8 cellular contexts compared by ENCODE assay signal in the genomic region with DNA sequence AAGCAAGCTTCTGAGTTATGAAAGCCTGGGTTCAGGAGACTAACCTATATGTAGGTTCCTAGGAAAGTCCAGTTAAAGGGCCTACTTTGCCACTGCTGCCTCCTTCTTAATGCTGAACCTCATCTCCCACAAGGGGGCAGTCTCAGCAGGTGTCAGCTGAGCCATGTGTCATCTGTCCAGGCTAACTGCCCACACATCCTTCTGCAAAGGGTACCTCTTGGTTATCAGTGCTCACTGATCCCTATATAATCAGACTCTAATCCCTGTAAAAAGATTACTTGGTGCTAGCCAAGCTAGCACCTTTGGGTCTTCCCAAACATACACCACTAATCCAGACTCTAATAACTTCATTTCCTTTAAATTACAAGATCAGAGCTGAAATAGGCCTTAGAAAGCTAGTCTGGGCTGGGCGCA. TPM values are rescaled to one million over a fixed set of nuclear protein-coding genes. Genes with fewer than 3 reads are reported as not detected.
A peak's percentile ranks its signal among the peaks of the same experiment; 100 is the strongest.
DNase-seq lines count a peak whose midpoint lies in the region; ATAC-seq and TF ChIP-seq lines count a peak whose summit lies in the region.

No MANE protein-coding gene starts in this region.

- no peak overlapping the region for H3K4me2 ChIP-seq in trophoblast cell (ENCODE audit: low read length)

- H3K4me1 ChIP-seq in trophoblast cell (ENCODE audit: control insufficient read depth in 1 of 2, insufficient read depth in 2 of 2, low read length in 2 of 2): peaks cover 0 to 3% of the 10 kb centered on the region in 2 experiments

- no peaks in the 10 kb centered on the region for H3K79me2 ChIP-seq in trophoblast cell (ENCODE audit: control insufficient read depth, insufficient read depth, low read length, poor library complexity)

- H3K23ac ChIP-seq in trophoblast cell (ENCODE audit: low read length): no peak overlapping the region

- H2AK5ac ChIP-seq in trophoblast cell (ENCODE audit: low read length): no peak overlapping the region

- H3K9me3 Mint-ChIP-seq in activated T-helper 17 cell treated with anti-CD3 and anti-CD28 coated beads, Interleukin-2, amount 50 U/mL, for 72 hours: no peaks in the 10 kb centered on the region

- H4K12ac ChIP-seq in trophoblast cell (ENCODE audit: low read depth, low read length): no peak overlapping the region

- no peak overlapping the region for H3K18ac ChIP-seq in trophoblast cell (ENCODE audit: low read length)

- H3K27ac ChIP-seq in trophoblast cell (ENCODE audit: low read depth, low read length): no peak overlapping the region

- no peak overlapping the region for H3K14ac ChIP-seq in trophoblast cell (ENCODE audit: low read length)

- peak; percentile 53 for DNase-seq in DMS114 treated with DMSO at 0.1 percent for 48 hours (lab: John Stamatoyannopoulos, UW; ENCODE audit: unreplicated experiment)
- DNase-seq in HUDEP-2 (lab: John Stamatoyannopoulos, UW; ENCODE audit: unreplicated experiment in 76 of 76): peak in 68 of 76 experiments; percentile 7 to 79 (median 50)
- DNase-seq in RPMI7951 (ENCODE audit: low read depth): peak; percentile 69
- DNase-seq in foreskin fibroblast: peak; percentile 65 to 87
- DNase-seq in trophoblast cell: peak; percentile 67 to 82

- H2BK5ac ChIP-seq in trophoblast cell (ENCODE audit: low read depth, low read length, poor library complexity): no peak overlapping the region

- peak; percentile 72 for TF ChIP-seq CTCF in foreskin fibroblast (IDR thresholded peaks at IDR 0.05; ENCODE audit: low read depth, low read length)

- no peak overlapping the region for H3K4me3 ChIP-seq in foreskin fibroblast (ENCODE audit: low read depth in 1 of 2, low read length in 2 of 2)
- no peak overlapping the region for H3K4me3 ChIP-seq in trophoblast cell (ENCODE audit: low read depth, low read length)

- H3K36me3 ChIP-seq in trophoblast cell (ENCODE audit: control insufficient read depth in 1 of 2, insufficient read depth in 2 of 2, low read length in 2 of 2): peaks cover 44 to 79% of the 10 kb centered on the region in 2 experiments

- H3K4me3 Mint-ChIP-seq in activated T-helper 17 cell treated with anti-CD3 and anti-CD28 coated beads, Interleukin-2, amount 50 U/mL, for 72 hours: no peak overlapping the region

- whole genome bisulfite sequencing in trophoblast cell (ENCODE audit: extremely low coverage, insufficient coverage, insufficient read length): no CpG with 5 or more reads among the region's 1 CpG

- H4K8ac ChIP-seq in trophoblast cell (ENCODE audit: low read depth, low read length): no peak overlapping the region

- H3K9ac ChIP-seq in trophoblast cell (ENCODE audit: low read length): no peak overlapping the region

- H2BK12ac ChIP-seq in trophoblast cell (ENCODE audit: low read length): no peak overlapping the region

- no peaks in the 10 kb centered on the region for H3K9me3 ChIP-seq in trophoblast cell (ENCODE audit: insufficient read depth, low read depth, low read length)

- H3K27me3 Mint-ChIP-seq in activated T-helper 17 cell treated with anti-CD3 and anti-CD28 coated beads, Interleukin-2, amount 50 U/mL, for 72 hours: no peaks in the 10 kb centered on the region

- H2AFZ ChIP-seq in trophoblast cell (ENCODE audit: insufficient read depth, low read length, poor library complexity): no peak overlapping the region

- H4K91ac ChIP-seq in trophoblast cell (ENCODE audit: low read depth, low read length): no peak overlapping the region

- H3K27ac Mint-ChIP-seq in activated T-helper 17 cell treated with anti-CD3 and anti-CD28 coated beads, Interleukin-2, amount 50 U/mL, for 72 hours: peak overlapping the region; percentile 6

- no peaks in the 10 kb centered on the region for H3K27me3 ChIP-seq in trophoblast cell (ENCODE audit: insufficient read depth, low read length)

- ATAC-seq in activated T-helper 17 cell treated with anti-CD3 and anti-CD28 coated beads, Interleukin-2, amount 50 U/mL, for 72 hours (replicated peaks): peak; percentile 89
- ATAC-seq in GM21381 (IDR thresholded peaks at IDR 0.05; ENCODE audit: unreplicated experiment) (no peak), GM18520 (IDR thresholded peaks at IDR 0.05; ENCODE audit: unreplicated experiment) (no peak)

- no peak overlapping the region for H2BK120ac ChIP-seq in trophoblast cell (ENCODE audit: insufficient read depth, low read length, poor library complexity)

- no peak overlapping the region for H3K4ac ChIP-seq in trophoblast cell (ENCODE audit: low read depth, low read length)

- H3K36me3 Mint-ChIP-seq in activated T-helper 17 cell treated with anti-CD3 and anti-CD28 coated beads, Interleukin-2, amount 50 U/mL, for 72 hours (ENCODE audit: low read depth): peaks cover 95% of the 10 kb centered on the region

- peaks cover 11% of the 10 kb centered on the region for H3K4me1 Mint-ChIP-seq in activated T-helper 17 cell treated with anti-CD3 and anti-CD28 coated beads, Interleukin-2, amount 50 U/mL, for 72 hours

- H3K79me1 ChIP-seq in trophoblast cell (ENCODE audit: low read length): no peaks in the 10 kb centered on the region

RNA-seq across cellular contexts. Expression of a gene that starts 9.0 kb away (rescaled TPM):
- 948 and 962 TPM in 2 replicates for total RNA-seq in RPMI7951 (2014; rRNA removed; shearing (Covaris generic))
- total RNA-seq in activated T-helper 17 cell treated with anti-CD3 and anti-CD28 coated beads, Interleukin-2, amount 50 U/mL, for 72 hours: 100 to 1,000 TPM; 344 to 571 TPM
- 683 and 706 TPM in 2 replicates for polyA plus RNA-seq in trophoblast cell (2013)

RNA-seq across cellular contexts. Expression of a gene that starts 12.5 kb away (rescaled TPM):
- total RNA-seq in RPMI7951 (2014; rRNA removed; shearing (Covaris generic)): 9.1 and 9.8 TPM in 2 replicates
- 1 to 10 TPM; 3.7 to 4.9 TPM for total RNA-seq in activated T-helper 17 cell treated with anti-CD3 and anti-CD28 coated beads, Interleukin-2, amount 50 U/mL, for 72 hours
- 5.5 and 5.7 TPM in 2 replicates for polyA plus RNA-seq in trophoblast cell (2013)

RNA-seq across cellular contexts. Expression of a gene that starts 12.8 kb away (rescaled TPM):
- total RNA-seq in RPMI7951 (2014; rRNA removed; shearing (Covaris generic)): 2.2 and 2.4 TPM in 2 replicates
- total RNA-seq in activated T-helper 17 cell treated with anti-CD3 and anti-CD28 coated beads, Interleukin-2, amount 50 U/mL, for 72 hours: 1 to 10 TPM; 3.4 TPM
- polyA plus RNA-seq in trophoblast cell (2013): 3.0 TPM in 2 replicates

RNA-seq across cellular contexts. Expression of a gene that starts 21.7 kb away (rescaled TPM):
- total RNA-seq in RPMI7951 (2014; rRNA removed; shearing (Covaris generic)): 2.3 and 4.9 TPM in 2 replicates
- 1 to 10 TPM; 2.7 to 8.9 TPM for total RNA-seq in activated T-helper 17 cell treated with anti-CD3 and anti-CD28 coated beads, Interleukin-2, amount 50 U/mL, for 72 hours
- 5.2 and 5.5 TPM in 2 replicates for polyA plus RNA-seq in trophoblast cell (2013)

RNA-seq across cellular contexts. Expression of a gene that starts 38.0 kb away (rescaled TPM):
- 79.2 and 82.5 TPM in 2 replicates for total RNA-seq in RPMI7951 (2014; rRNA removed; shearing (Covaris generic))
- total RNA-seq in activated T-helper 17 cell treated with anti-CD3 and anti-CD28 coated beads, Interleukin-2, amount 50 U/mL, for 72 hours: 100 to 1,000 TPM; 121 to 151 TPM
- 105 and 110 TPM in 2 replicates for polyA plus RNA-seq in trophoblast cell (2013)
